In genomic region chr21:46089285-46089684, GRCh38 we compare ENCODE assay signal across 22 cellular contexts. TPM values are rescaled to one million over a fixed set of nuclear protein-coding genes. Genes with fewer than 3 reads are reported as not detected.
DNase-seq lines count a peak whose midpoint lies in the region; ATAC-seq and TF ChIP-seq lines count a peak whose summit lies in the region.
"Had no signal": no experiment of that assay in that cellular context is flagged by ENCODE, and none has a peak within 500 bp of the region (broad histone marks: within the 10 kb centered on the region; RNA-seq: fewer than 3 reads in every experiment).

No MANE protein-coding gene starts in this region.

- no peak for TF ChIP-seq CTCF in sigmoid colon (IDR thresholded peaks at IDR 0.05)

- peaks cover 3% of the 10 kb centered on the region for H3K4me1 Mint-ChIP-seq in activated CD8-positive, alpha-beta memory T cell treated with anti-CD3 and anti-CD28 coated beads, Interleukin-2, amount 10 ng/mL, durations not matched to agents 7 days and 5 days

- no peak for TF ChIP-seq POLR2A in sigmoid colon (IDR thresholded peaks at IDR 0.05)

- peak overlapping the region in 3 of 4 donors; percentile 54 to 62 (median 59) for H3K27ac ChIP-seq in sigmoid colon
- H3K27ac ChIP-seq: BLaER1, HL-60 had no signal

- H3K36me3 Mint-ChIP-seq in activated CD8-positive, alpha-beta memory T cell treated with anti-CD3 and anti-CD28 coated beads, Interleukin-2, amount 10 ng/mL, durations not matched to agents 7 days and 5 days, result peaks cover 8% of the 10 kb centered on the region

- DNase-seq in activated CD8-positive, alpha-beta memory T cell treated with anti-CD3 and anti-CD28 coated beads, Interleukin-2, amount 10 ng/mL, durations not matched to agents 7 days and 5 days, result peak; percentile 30
- no peak for DNase-seq in activated CD8-positive, alpha-beta memory T cell treated with anti-CD3 and anti-CD28 coated beads for 24 hours
- DNase-seq in adipocyte (ENCODE audit: low read depth), result no peak
- peak; percentile 15 for DNase-seq in left lobe of liver (ENCODE audit: low spot score)
- peak; percentile 51 for DNase-seq in sigmoid colon
- DNase-seq in activated T-cell treated with anti-CD3 and anti-CD28 coated beads, Interleukin-2, amount 50 U/mL, for 1 hour, result no peak
- DNase-seq in HUDEP-2 (lab: John Stamatoyannopoulos, UW; ENCODE audit: unreplicated experiment in 76 of 76), result no peak
- DNase-seq in stimulated activated CD4-positive, alpha-beta T cell treated with anti-CD3 and anti-CD28 coated beads, Interleukin-12 subunit alpha, Interleukin-12 subunit beta, amount 100 ng/mL, for 4 hours, result no peak
- DNase-seq: Calu3; CD8-positive, alpha-beta T cell; GOT3; Kasumi-1; MM.1S; NCI-H1092; NCI-H1436 treated with DMSO at 0.1 percent for 48 hours; NCI-H2029; NCI-H345; NCI-H524 treated with DMSO at 0.1 percent for 48 hours; RPMI8226; SIG-M5 had no signal

- ATAC-seq in activated CD8-positive, alpha-beta memory T cell treated with anti-CD3 and anti-CD28 coated beads, Interleukin-2, amount 10 ng/mL, durations not matched to agents 7 days and 5 days, result no peak
- ATAC-seq in left lobe of liver, result no peak
- ATAC-seq: CD8-positive, alpha-beta T cell had no signal

- no peak for TF ChIP-seq EP300 in sigmoid colon (IDR thresholded peaks at IDR 0.05)

- H3K4me1 ChIP-seq in adipocyte (ENCODE audit: control insufficient read depth, insufficient read depth, low read length) (peaks cover 28% of the 10 kb centered on the region), sigmoid colon (peaks cover 0 to 37% (median 32%) of the 10 kb centered on the region in 4 donors)

- H3K4me3 Mint-ChIP-seq in activated CD8-positive, alpha-beta memory T cell treated with anti-CD3 and anti-CD28 coated beads, Interleukin-2, amount 10 ng/mL, durations not matched to agents 7 days and 5 days, result no peak overlapping the region
- H3K4me3 Mint-ChIP-seq: CD8-positive, alpha-beta T cell had no signal

- H3K9ac ChIP-seq in adipocyte (ENCODE audit: low read length), result peak overlapping the region; percentile 55
- H3K9ac ChIP-seq: BLaER1 had no signal

- CTCF ChIA-PET in activated CD8-positive, alpha-beta memory T cell treated with anti-CD3 and anti-CD28 coated beads, Interleukin-2, amount 10 ng/mL, durations not matched to agents 7 days and 5 days (lab: Charles Lee), result no interaction called here

- H3K27ac Mint-ChIP-seq in activated CD8-positive, alpha-beta memory T cell treated with anti-CD3 and anti-CD28 coated beads, Interleukin-2, amount 10 ng/mL, durations not matched to agents 7 days and 5 days, result no peak overlapping the region
- H3K27ac Mint-ChIP-seq: CD8-positive, alpha-beta T cell had no signal

- H3K27me3 Mint-ChIP-seq in activated CD8-positive, alpha-beta memory T cell treated with anti-CD3 and anti-CD28 coated beads, Interleukin-2, amount 10 ng/mL, durations not matched to agents 7 days and 5 days, result peaks cover 5% of the 10 kb centered on the region

- intact Hi-C loops in sigmoid colon (cut with DNase I), result no loop called here

- H3K27me3 ChIP-seq in adipocyte (replicated peaks; ENCODE audit: control insufficient read depth, insufficient read depth, low read length), result no peaks in the 10 kb centered on the region
- no peaks in the 10 kb centered on the region for H3K27me3 ChIP-seq in sigmoid colon
- H3K27me3 ChIP-seq: BLaER1 had no signal

- peaks cover 16% of the 10 kb centered on the region for H3K9me3 Mint-ChIP-seq in activated CD8-positive, alpha-beta memory T cell treated with anti-CD3 and anti-CD28 coated beads, Interleukin-2, amount 10 ng/mL, durations not matched to agents 7 days and 5 days (ENCODE audit: low read depth)

- H3K9me3 ChIP-seq in adipocyte (ENCODE audit: control insufficient read depth, low read length) (peaks cover 9% of the 10 kb centered on the region), sigmoid colon (no peaks in the 10 kb centered on the region)

- 68 to 77% methylated on average over 5 of the region's 5 CpGs for WGBS in sigmoid colon, 2 donors

- H3K4me3 ChIP-seq in adipocyte (ENCODE audit: low read length), result no peak overlapping the region
- no peak overlapping the region for H3K4me3 ChIP-seq in sigmoid colon
- H3K4me3 ChIP-seq: BLaER1 had no signal

- H3K36me3 ChIP-seq in adipocyte (ENCODE audit: control insufficient read depth, insufficient read depth, low read length, severe bottlenecking) (no peaks in the 10 kb centered on the region), sigmoid colon (no peaks in the 10 kb centered on the region)
- H3K36me3 ChIP-seq: BLaER1 had no signal

RNA-seq across cellular contexts. Expression of gene COL6A2, which starts 8.6 kb away (rescaled TPM):
- total RNA-seq in activated CD8-positive, alpha-beta memory T cell treated with anti-CD3 and anti-CD28 coated beads, Interleukin-2, amount 10 ng/mL, durations not matched to agents 7 days and 5 days, result 10 to 100 TPM in 1 of 2 experiments, 1 to 10 TPM in 1; 5.0 to 17.9 TPM
- total RNA-seq in left lobe of liver, result 34.9 TPM
- total RNA-seq in sigmoid colon, result 1,000 to 10,000 TPM in 2 of 4 donors, 100 to 1,000 TPM in 2; 570 to 1,745 (median 1,082) TPM
- polyA plus RNA-seq in sigmoid colon, result 100 to 1,000 TPM in 1 of 3 donors, 10 to 100 TPM in 2; 14.3 to 233 (median 37.8) TPM

Comparison
In these comparisons a context has a peak if more than half of its experiments do, and no peak if none do; other contexts are left out.
1. DNase-seq: peak in activated CD8-positive, alpha-beta memory T cell treated with anti-CD3 and anti-CD28 coated beads, Interleukin-2, amount 10 ng/mL, durations not matched to agents 7 days and 5 days (single experiment), left lobe of liver (single experiment) and sigmoid colon (single experiment); none in activated CD8-positive, alpha-beta memory T cell treated with anti-CD3 and anti-CD28 coated beads for 24 hours (single experiment), adipocyte (single experiment), activated T-cell treated with anti-CD3 and anti-CD28 coated beads, Interleukin-2, amount 50 U/mL, for 1 hour (single experiment), HUDEP-2 (0 of 76) and stimulated activated CD4-positive, alpha-beta T cell treated with anti-CD3 and anti-CD28 coated beads, Interleukin-12 subunit alpha, Interleukin-12 subunit beta, amount 100 ng/mL, for 4 hours (single experiment).
2. RNA of gene COL6A2, which starts 8.6 kb away (total RNA-seq): 570 to 1,745 TPM in sigmoid colon; 34.9 TPM in left lobe of liver (single experiment) and 5.0 to 17.9 TPM in activated CD8-positive, alpha-beta memory T cell treated with anti-CD3 and anti-CD28 coated beads, Interleukin-2, amount 10 ng/mL, durations not matched to agents 7 days and 5 days; every median in the first group is over 10 times any median in the second.